ENCODE assay signal across 30 cellular contexts in genomic region chr12:41635731-41636130, GRCh38.
"Had no signal": no experiment of that assay in that cellular context is flagged by ENCODE, and none has a peak within 500 bp of the region (broad histone marks: within the 10 kb centered on the region; RNA-seq: fewer than 3 reads in every experiment).

No MANE protein-coding gene starts in this region.

- H3K4me1 ChIP-seq: foreskin keratinocyte, gastrocnemius medialis had no signal

- H3K4me1 Mint-ChIP-seq: activated CD4-positive, alpha-beta memory T cell treated with anti-CD3 and anti-CD28 coated beads, Interleukin-2, amount 10 ng/mL, durations not matched to agents 7 days and 5 days; activated CD4-positive, alpha-beta T cell treated with anti-CD3 and anti-CD28 coated beads, Interleukin-2, amount 10 ng/mL, durations not matched to agents 7 days and 5 days; activated T-helper 17 cell treated with anti-CD3 and anti-CD28 coated beads, Interleukin-2, amount 50 U/mL, for 72 hours; T-helper 17 cell; WTC11 had no signal

- H3K27me3 ChIP-seq: esophagus muscularis mucosa, foreskin keratinocyte, gastrocnemius medialis had no signal

- H3K4me3 Mint-ChIP-seq: activated CD4-positive, alpha-beta memory T cell treated with anti-CD3 and anti-CD28 coated beads, Interleukin-2, amount 10 ng/mL, durations not matched to agents 7 days and 5 days; activated CD4-positive, alpha-beta T cell treated with anti-CD3 and anti-CD28 coated beads, Interleukin-2, amount 10 ng/mL, durations not matched to agents 7 days and 5 days; activated naive CD8-positive, alpha-beta T cell; activated T-cell treated with anti-CD3 and anti-CD28 coated beads, Interleukin-2, amount 50 U/mL, for 24 hours; activated T-helper 17 cell treated with anti-CD3 and anti-CD28 coated beads, Interleukin-2, amount 50 U/mL, for 72 hours; effector memory CD8-positive, alpha-beta T cell; T-helper 17 cell; T-helper 2 cell treated with Interferon-gamma antibody and Interleukin-4, amounts not matched to agents 5 μg/mL and 100 μg/mL, for 36 hours; WTC11 had no signal

- DNase-seq: activated CD4-positive, alpha-beta memory T cell treated with anti-CD3 and anti-CD28 coated beads, Interleukin-2, amount 10 ng/mL, durations not matched to agents 7 days and 5 days; activated CD4-positive, alpha-beta T cell treated with anti-CD3 and anti-CD28 coated beads for 1 hour; activated CD4-positive, alpha-beta T cell treated with anti-CD3 and anti-CD28 coated beads for 4 hours; activated CD4-positive, alpha-beta T cell treated with anti-CD3 and anti-CD28 coated beads, Interleukin-2, amount 10 ng/mL, durations not matched to agents 7 days and 5 days; activated CD4-positive, alpha-beta T cell treated with anti-CD3 and anti-CD28 coated beads, Interleukin-2, amount 50 U/mL, for 4 hours; activated CD8-positive, alpha-beta memory T cell treated with anti-CD3 and anti-CD28 coated beads, Interleukin-2, amount 50 U/mL, for 48 hours; activated effector memory CD4-positive, alpha-beta T cell treated with Interleukin-2 at 50 U/mL for 16 hours; activated gamma-delta T cell treated with Interleukin-2 at 50 U/mL for 16 hours; activated naive CD4-positive, alpha-beta T cell treated with anti-CD3 and anti-CD28 coated beads, Interleukin-2, amount 50 U/mL, for 16 hours; activated naive CD4-positive, alpha-beta T cell treated with Interleukin-2 at 50 U/mL for 16 hours; activated T-cell treated with anti-CD3 and anti-CD28 coated beads for 4 hours; activated T-cell treated with anti-CD3 and anti-CD28 coated beads, Interleukin-2, amount 50 U/mL, for 24 hours; amniotic stem cell; anterior cingulate cortex; caudate nucleus; cortex of kidney; dermis blood vessel endothelial cell; effector CD4-positive, alpha-beta T cell; effector memory CD8-positive, alpha-beta T cell; erythroblast; foreskin keratinocyte; gastrocnemius medialis; glutamatergic neuron; T-helper 1 cell; T-helper 17 cell had no signal

- H3K27ac Mint-ChIP-seq: activated CD4-positive, alpha-beta memory T cell treated with anti-CD3 and anti-CD28 coated beads, Interleukin-2, amount 10 ng/mL, durations not matched to agents 7 days and 5 days; activated CD4-positive, alpha-beta T cell treated with anti-CD3 and anti-CD28 coated beads, Interleukin-2, amount 10 ng/mL, durations not matched to agents 7 days and 5 days; activated naive CD8-positive, alpha-beta T cell; activated T-cell treated with anti-CD3 and anti-CD28 coated beads, Interleukin-2, amount 50 U/mL, for 24 hours; activated T-helper 17 cell treated with anti-CD3 and anti-CD28 coated beads, Interleukin-2, amount 50 U/mL, for 72 hours; effector memory CD8-positive, alpha-beta T cell; T-helper 17 cell; T-helper 2 cell treated with Interferon-gamma antibody and Interleukin-4, amounts not matched to agents 5 μg/mL and 100 μg/mL, for 36 hours; WTC11 had no signal

- H3K36me3 ChIP-seq: esophagus muscularis mucosa, gastrocnemius medialis had no signal

- H3K27me3 Mint-ChIP-seq: activated CD4-positive, alpha-beta memory T cell treated with anti-CD3 and anti-CD28 coated beads, Interleukin-2, amount 10 ng/mL, durations not matched to agents 7 days and 5 days; activated CD4-positive, alpha-beta T cell treated with anti-CD3 and anti-CD28 coated beads, Interleukin-2, amount 10 ng/mL, durations not matched to agents 7 days and 5 days; activated naive CD8-positive, alpha-beta T cell; activated T-cell treated with anti-CD3 and anti-CD28 coated beads, Interleukin-2, amount 50 U/mL, for 24 hours; activated T-helper 17 cell treated with anti-CD3 and anti-CD28 coated beads, Interleukin-2, amount 50 U/mL, for 72 hours; effector memory CD8-positive, alpha-beta T cell; T-helper 17 cell had no signal

- H3K9me3 ChIP-seq: gastrocnemius medialis had no signal

- H3K36me3 Mint-ChIP-seq: activated naive CD8-positive, alpha-beta T cell had no signal

- H3K27ac ChIP-seq: esophagus muscularis mucosa, foreskin keratinocyte, gastrocnemius medialis had no signal

- H3K9me3 Mint-ChIP-seq: activated CD4-positive, alpha-beta memory T cell treated with anti-CD3 and anti-CD28 coated beads, Interleukin-2, amount 10 ng/mL, durations not matched to agents 7 days and 5 days; activated CD4-positive, alpha-beta T cell treated with anti-CD3 and anti-CD28 coated beads, Interleukin-2, amount 10 ng/mL, durations not matched to agents 7 days and 5 days had no signal

- H3K4me3 ChIP-seq: esophagus muscularis mucosa, gastrocnemius medialis had no signal
